Comparison of ENCODE assay signal across 1 cellular context in genomic region chr10:104351067-104351681, GRCh38.
TF ChIP-seq lines count a peak whose summit lies in the region.

No MANE protein-coding gene starts in this region.

TF ChIP-seq in SK-N-SH, 30 proteins besides CTCF, POLR2A, EP300 and RAD21 (continued from another document):
- TF ChIP-seq USF1 (IDR thresholded peaks at IDR 0.05; ENCODE audit: borderline replicate concordance, low read depth): no peak
- TF ChIP-seq FOXJ3 (CRISPR knock-in tag; IDR thresholded peaks at IDR 0.05): no peak
- TF ChIP-seq PBX3 (IDR thresholded peaks at IDR 0.05): no peak
- TF ChIP-seq RCOR1 (IDR thresholded peaks at IDR 0.05; ENCODE audit: low read length): no peak
- no peak for TF ChIP-seq GATA2 (CRISPR knock-in tag; IDR thresholded peaks at IDR 0.05)
- no peak for TF ChIP-seq FOXM1 (IDR thresholded peaks at IDR 0.05; ENCODE audit: low read depth)
- TF ChIP-seq REST (IDR thresholded peaks at IDR 0.05; ENCODE audit: low read depth, low read length): no peak
- no peak for TF ChIP-seq RXRA (IDR thresholded peaks at IDR 0.05; ENCODE audit: borderline replicate concordance, low read depth)
- TF ChIP-seq IRF3 (IDR thresholded peaks at IDR 0.05; ENCODE audit: low read depth, low read length): no peak
- no peak for TF ChIP-seq ZBTB33 (IDR thresholded peaks at IDR 0.05; ENCODE audit: borderline replicate concordance, low read depth)
- no peak for TF ChIP-seq JUND (IDR thresholded peaks at IDR 0.05)
